31 cellular contexts compared by ENCODE assay signal in the genomic region with DNA sequence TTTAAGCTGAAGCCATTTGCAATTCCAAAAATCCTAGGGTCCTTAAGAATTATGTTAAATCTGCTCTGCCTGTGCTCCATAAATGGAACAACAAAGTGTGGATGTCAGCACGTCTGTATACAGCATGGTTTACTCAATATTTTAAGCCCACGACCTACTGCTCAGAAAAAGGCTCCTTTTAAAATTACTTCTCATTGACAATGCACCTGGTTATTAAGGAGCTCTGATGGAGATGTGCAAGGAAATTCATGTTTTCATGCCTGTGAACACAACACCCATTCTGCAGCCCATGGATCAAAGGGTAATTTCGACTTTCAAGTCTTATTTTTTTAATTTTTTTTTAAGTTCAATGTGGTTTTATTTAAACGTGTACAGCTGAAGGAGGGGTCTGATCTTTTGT.
"Had no signal": no experiment of that assay in that cellular context is flagged by ENCODE, and none has a peak within 500 bp of the region (broad histone marks: within the 10 kb centered on the region; RNA-seq: fewer than 3 reads in every experiment).

No MANE protein-coding gene starts in this region.

- H3K27me3 Mint-ChIP-seq: naive thymus-derived CD4-positive, alpha-beta T cell; progenitor cell of endocrine pancreas; stimulated activated memory B cell treated with anti-CD40 and anti-IgM and Interleukin-4, amounts not matched to agents 10 μg/mL and 1 μg/mL and 100 μg/mL, for 72 hours; stimulated activated naive CD8-positive, alpha-beta T cell treated with anti-CD3 and anti-CD28 coated beads, Interleukin-15, amount 100 ng/mL, for 72 hours; type B pancreatic cell had no signal

- H3K36me3 Mint-ChIP-seq: neural progenitor cell, type B pancreatic cell had no signal

- H3K4me2 ChIP-seq: neural progenitor cell, smooth muscle cell had no signal

- DNase-seq: naive thymus-derived CD4-positive, alpha-beta T cell; occipital lobe; ovary; posterior cingulate gyrus; psoas muscle; right cardiac atrium; spleen; stimulated activated CD4-positive, alpha-beta T cell treated with anti-CD3 and anti-CD28 coated beads, Interleukin-12 subunit alpha, Interleukin-12 subunit beta, amount 100 ng/mL, for 4 hours; stimulated activated CD4-positive, alpha-beta T cell treated with anti-CD3 and anti-CD28 coated beads, Interleukin-1b, Interleukin-23, amount 100 ng/mL, for 48 hours; stimulated activated CD4-positive, alpha-beta T cell treated with anti-CD3 and anti-CD28 coated beads, Interleukin-4, amount 100 ng/mL, for 1 hour; stimulated activated CD4-positive, alpha-beta T cell treated with anti-CD3 and anti-CD28 coated beads, Interleukin-4, amount 100 ng/mL, for 4 hours; stimulated activated CD8-positive, alpha-beta memory T cell treated with anti-CD3 and anti-CD28 coated beads, Interleukin-4, amount 100 ng/mL, for 48 hours; stimulated activated naive CD4-positive, alpha-beta T cell; stimulated activated naive CD8-positive, alpha-beta T cell treated with anti-CD3 and anti-CD28 coated beads, Interleukin-15, amount 100 ng/mL, for 72 hours; stimulated activated naive CD8-positive, alpha-beta T cell treated with anti-CD3 and anti-CD28 coated beads, Interleukin-15, Interleukin-2, amounts not matched to agents 100 U/mL and 50 U/mL, for 24 hours; substantia nigra; testis; tibial artery; transverse colon; upper lobe of right lung; uterus had no signal

- H3K9me3 Mint-ChIP-seq: nephron; stimulated activated naive CD8-positive, alpha-beta T cell treated with anti-CD3 and anti-CD28 coated beads, Interleukin-15, amount 100 ng/mL, for 72 hours; type B pancreatic cell had no signal

- H3K4me1 Mint-ChIP-seq: nephron; stimulated activated memory B cell treated with anti-CD40 and anti-IgM and Interleukin-4, amounts not matched to agents 10 μg/mL and 1 μg/mL and 100 μg/mL, for 72 hours had no signal

- ATAC-seq: naive thymus-derived CD4-positive, alpha-beta T cell; psoas muscle; right cardiac atrium; sciatic nerve; stimulated activated memory B cell treated with anti-CD40 and anti-IgM and Interleukin-4, amounts not matched to agents 10 μg/mL and 1 μg/mL and 100 μg/mL, for 72 hours; upper lobe of right lung had no signal

- H3K4me3 Mint-ChIP-seq: nephron; neural progenitor cell; stimulated activated memory B cell treated with anti-CD40 and anti-IgM and Interleukin-4, amounts not matched to agents 10 μg/mL and 1 μg/mL and 100 μg/mL, for 72 hours; stimulated activated naive CD8-positive, alpha-beta T cell treated with anti-CD3 and anti-CD28 coated beads, Interleukin-15, amount 100 ng/mL, for 72 hours; type B pancreatic cell had no signal

- H3K27ac Mint-ChIP-seq: nephron; neural progenitor cell; progenitor cell of endocrine pancreas; stimulated activated memory B cell treated with anti-CD40 and anti-IgM and Interleukin-4, amounts not matched to agents 10 μg/mL and 1 μg/mL and 100 μg/mL, for 72 hours; type B pancreatic cell had no signal

- H3K9me3 ChIP-seq: ovary, psoas muscle, spleen, suprapubic skin, testis, tibial artery, transverse colon, upper lobe of right lung, uterus had no signal

- H3K79me2 ChIP-seq: parathyroid adenoma had no signal

- H3K27ac ChIP-seq: neural progenitor cell, ovary, parathyroid adenoma, psoas muscle, skin epidermis, spleen, suprapubic skin, testis, tibial artery, transverse colon, upper lobe of right lung, uterus had no signal

- H3K27me3 ChIP-seq: neural progenitor cell, ovary, spleen, suprapubic skin, testis, tibial artery, transverse colon, upper lobe of right lung, uterus had no signal

- H3K36me3 ChIP-seq: neural progenitor cell, ovary, suprapubic skin, transverse colon, upper lobe of right lung, uterus had no signal

- H2AFZ ChIP-seq: neural progenitor cell, parathyroid adenoma had no signal

- H3K4me3 ChIP-seq: neural progenitor cell, ovary, psoas muscle, skin epidermis, smooth muscle cell, spleen, suprapubic skin, testis, tibial artery, transverse colon, upper lobe of right lung, uterus had no signal

- H3K9ac ChIP-seq: neural progenitor cell, parathyroid adenoma had no signal

- H3K4me1 ChIP-seq: neural progenitor cell, psoas muscle, spleen, suprapubic skin, testis, tibial artery, transverse colon, upper lobe of right lung, uterus had no signal
